ENCODE assay signal across 8 cellular contexts in genomic region chr7:79973455-79973854, GRCh38.
"Had no signal": no experiment of that assay in that cellular context is flagged by ENCODE, and none has a peak within 500 bp of the region (broad histone marks: within the 10 kb centered on the region; RNA-seq: fewer than 3 reads in every experiment).

No MANE protein-coding gene starts in this region.

- FAIRE-seq: H54, HepG2, K562 had no signal

- H3K27ac ChIP-seq: HL-60 had no signal

- H3K4me2 ChIP-seq: GM23338 had no signal

- ATAC-seq: GM23338, HepG2, K562 had no signal

- H3K4me3 ChIP-seq: GM23338, K562 had no signal

- H2AFZ ChIP-seq: GM23338 had no signal

- DNase-seq: H9, HCEC 1CT, KG1 had no signal
